In genomic region chr19:7534531-7534980, GRCh38 we compare ENCODE assay signal across 8 cellular contexts. TPM values are rescaled to one million over a fixed set of nuclear protein-coding genes. Genes with fewer than 3 reads are reported as not detected.
DNase-seq lines count a peak whose midpoint lies in the region; ATAC-seq, FAIRE-seq and TF ChIP-seq lines count a peak whose summit lies in the region.

No MANE protein-coding gene starts in this region.

- H3K36me3 ChIP-seq in neuron (ENCODE audit: insufficient read depth, low read length), result peaks cover 5% of the 10 kb centered on the region

- peaks cover 8% of the 10 kb centered on the region for H3K36me3 Mint-ChIP-seq in activated naive CD8-positive, alpha-beta T cell treated with anti-CD3 and anti-CD28 coated beads for 36 hours

- no peaks in the 10 kb centered on the region for H3K9me3 ChIP-seq in neuron (ENCODE audit: low read length)

- no peaks in the 10 kb centered on the region for H3K27me3 ChIP-seq in neuron (ENCODE audit: insufficient read depth, low read length)

- no peaks in the 10 kb centered on the region for H3K9me3 Mint-ChIP-seq in activated naive CD8-positive, alpha-beta T cell treated with anti-CD3 and anti-CD28 coated beads for 36 hours

- peak; percentile 7 for ATAC-seq in GM21717 (IDR thresholded peaks at IDR 0.05; ENCODE audit: unreplicated experiment)
- no peak for ATAC-seq in GM21786 (IDR thresholded peaks at IDR 0.05; ENCODE audit: unreplicated experiment)

- TF ChIP-seq CTCF in C4-2B (conservative IDR thresholded peaks at IDR 0.05), result no peak

- H2AFZ ChIP-seq in neuron (ENCODE audit: low read depth, low read length), result peak overlapping the region; percentile 55

- H3K4me1 ChIP-seq in neuron (ENCODE audit: insufficient read depth, low read length), result no peaks in the 10 kb centered on the region

- peak; percentile 76 for DNase-seq in NCI-H82 (lab: John Stamatoyannopoulos, UW)
- DNase-seq in activated naive CD8-positive, alpha-beta T cell treated with anti-CD3 and anti-CD28 coated beads for 36 hours, result peak; percentile 64
- DNase-seq in globus pallidus (ENCODE audit: low spot score), result peak; percentile 79
- DNase-seq in urothelium cell line (ENCODE audit: low spot score), result peak; percentile 53

- H3K27ac Mint-ChIP-seq in activated naive CD8-positive, alpha-beta T cell treated with anti-CD3 and anti-CD28 coated beads for 36 hours, result peak overlapping the region; percentile 92

- FAIRE-seq in urothelium cell line (lab: Jason Lieb, UNC), result no peak

- peak overlapping the region; percentile 95 for H3K4me3 Mint-ChIP-seq in activated naive CD8-positive, alpha-beta T cell treated with anti-CD3 and anti-CD28 coated beads for 36 hours

- peaks cover 16% of the 10 kb centered on the region for H3K4me1 Mint-ChIP-seq in activated naive CD8-positive, alpha-beta T cell treated with anti-CD3 and anti-CD28 coated beads for 36 hours

- peak overlapping the region; percentile 70 for H3K27ac ChIP-seq in C4-2B

- H3K4me3 ChIP-seq in neuron (ENCODE audit: low read length), result peak overlapping the region; percentile 71

- no peaks in the 10 kb centered on the region for H3K27me3 Mint-ChIP-seq in activated naive CD8-positive, alpha-beta T cell treated with anti-CD3 and anti-CD28 coated beads for 36 hours

RNA-seq across cellular contexts. Expression of gene PNPLA6, which starts 1.0 kb away (rescaled TPM):
- 10 to 100 TPM; 67.8 to 68.5 TPM for total RNA-seq in activated naive CD8-positive, alpha-beta T cell treated with anti-CD3 and anti-CD28 coated beads for 36 hours

RNA-seq across cellular contexts. Expression of gene MCOLN1, which starts 12.1 kb away (rescaled TPM):
- 10 to 100 TPM; 12.3 to 12.4 TPM for total RNA-seq in activated naive CD8-positive, alpha-beta T cell treated with anti-CD3 and anti-CD28 coated beads for 36 hours

RNA-seq across cellular contexts. Expression of gene ZNF358, which starts 18.7 kb away (rescaled TPM):
- 1 to 10 TPM; 6.5 to 7.3 TPM for total RNA-seq in activated naive CD8-positive, alpha-beta T cell treated with anti-CD3 and anti-CD28 coated beads for 36 hours

RNA-seq across cellular contexts. Expression of gene PEX11G, which starts 45.7 kb away (rescaled TPM):
- total RNA-seq in activated naive CD8-positive, alpha-beta T cell treated with anti-CD3 and anti-CD28 coated beads for 36 hours, result 1 to 10 TPM in 1 of 2 experiments, under 1 TPM in 1; 0.82 to 1.5 TPM
